In genomic region chr17:49745175-49746139, GRCh38 we compare ENCODE assay signal across 16 cellular contexts. TPM values are rescaled to one million over a fixed set of nuclear protein-coding genes. Genes with fewer than 3 reads are reported as not detected.
DNase-seq lines count a peak whose midpoint lies in the region; ATAC-seq and TF ChIP-seq lines count a peak whose summit lies in the region.
"Had no signal": no experiment of that assay in that cellular context is flagged by ENCODE, and none has a peak within 500 bp of the region (broad histone marks: within the 10 kb centered on the region; RNA-seq: fewer than 3 reads in every experiment).

No MANE protein-coding gene starts in this region.

- no peaks in the 10 kb centered on the region; the same call in 1 of the 2 replicates for H3K27me3 ChIP-seq in HCT116 (ENCODE audit: insufficient read depth, low read length)
- H3K27me3 ChIP-seq in breast epithelium = no peaks in the 10 kb centered on the region
- H3K27me3 ChIP-seq: ascending aorta had no signal

- no peaks in the 10 kb centered on the region for H3K4me1 ChIP-seq in HCT116 (ENCODE audit: control insufficient read depth in 1 of 2, insufficient read depth in 2 of 2, low read length in 2 of 2)
- peaks cover 0 to 10% of the 10 kb centered on the region in 2 donors for H3K4me1 ChIP-seq in breast epithelium
- H3K4me1 ChIP-seq: HAP-1 had no signal

- H3K27ac ChIP-seq in HCT116 (ENCODE audit: low read depth, low read length) = no peak overlapping the region
- no peak overlapping the region for H3K27ac ChIP-seq in breast epithelium

- H3K36me3 ChIP-seq in HCT116 (ENCODE audit: control insufficient read depth in 1 of 2, insufficient read depth in 2 of 2, low read length in 2 of 2) (no peaks in the 10 kb centered on the region), breast epithelium (no peaks in the 10 kb centered on the region)
- H3K36me3 ChIP-seq: ascending aorta, HAP-1 had no signal

- no peak for TF ChIP-seq RAD21 in HCT116 (IDR thresholded peaks at IDR 0.05; ENCODE audit: low read depth)

- H3K36me3 Mint-ChIP-seq in T-helper 2 cell treated with Interferon-gamma antibody and Interleukin-4, amounts not matched to agents 5 μg/mL and 100 μg/mL, for 36 hours (ENCODE audit: low read depth) = peaks cover 50% of the 10 kb centered on the region
- peaks cover 9 to 22% of the 10 kb centered on the region in 2 donors for H3K36me3 Mint-ChIP-seq in activated naive CD4-positive, alpha-beta T cell treated with anti-CD3 and anti-CD28 coated beads, Interleukin-2, amount 50 U/mL, for 72 hours
- no peaks in the 10 kb centered on the region for H3K36me3 Mint-ChIP-seq in natural killer cell

- no peak overlapping the region for H3K4me3 ChIP-seq in HCT116 (replicated peaks in 1 of 2; ENCODE audit: low read depth in 1 of 2, low read length in 2 of 2)
- no peak overlapping the region for H3K4me3 ChIP-seq in breast epithelium
- H3K4me3 ChIP-seq: ascending aorta, HAP-1 had no signal

- BruUV-seq in HCT116 (replicated peaks; lab: Mats Ljungman, UMichigan) = no TSS peak

- no peak overlapping the region for H2AFZ ChIP-seq in HCT116 (ENCODE audit: low read depth, low read length, poor library complexity, severe bottlenecking)

- POLR2A ChIA-PET in HCT116 (lab: Charles Lee) = interaction anchor here (2.3 kb wide), 1 partner anchor 19 kb away, joined by 8 read pairs; the partner anchor contains the start of gene FAM117A

- ATAC-seq in HCT116 (no peak), natural killer cell (no peak), HG03135 (IDR thresholded peaks at IDR 0.05; ENCODE audit: unreplicated experiment) (no peak)
- ATAC-seq in activated naive CD4-positive, alpha-beta T cell treated with anti-CD3 and anti-CD28 coated beads, Interleukin-2, amount 50 U/mL, for 72 hours = no peak

- H3K4me3 Mint-ChIP-seq in T-helper 2 cell treated with Interferon-gamma antibody and Interleukin-4, amounts not matched to agents 5 μg/mL and 100 μg/mL, for 36 hours = peak overlapping the region; percentile 86
- H3K4me3 Mint-ChIP-seq in natural killer cell = peak overlapping the region; percentile 81

- no peaks in the 10 kb centered on the region for H3K9me2 ChIP-seq in HCT116 (ENCODE audit: insufficient read depth)

- H3K9me3 Mint-ChIP-seq in T-helper 2 cell treated with Interferon-gamma antibody and Interleukin-4, amounts not matched to agents 5 μg/mL and 100 μg/mL, for 36 hours = peaks cover 6% of the 10 kb centered on the region
- peaks cover 0 to 5% of the 10 kb centered on the region in 2 donors for H3K9me3 Mint-ChIP-seq in activated naive CD4-positive, alpha-beta T cell treated with anti-CD3 and anti-CD28 coated beads, Interleukin-2, amount 50 U/mL, for 72 hours
- no peaks in the 10 kb centered on the region for H3K9me3 Mint-ChIP-seq in natural killer cell

- H3K9me3 ChIP-seq in HCT116 (ENCODE audit: control insufficient read depth in 1 of 2, insufficient read depth in 1 of 2, low read depth in 1 of 2, low read length in 2 of 2) (no peaks in the 10 kb centered on the region), breast epithelium (no peaks in the 10 kb centered on the region)
- H3K9me3 ChIP-seq: ascending aorta, HAP-1 had no signal

- no peak overlapping the region for H3K9ac ChIP-seq in HCT116 (ENCODE audit: low read length)

- no peak for TF ChIP-seq POLR2A in HCT116 (IDR thresholded peaks at IDR 0.05; ENCODE audit: borderline replicate concordance, extremely low read depth, insufficient read depth, insufficient read length)
- no peak for TF ChIP-seq POLR2A in breast epithelium (IDR thresholded peaks at IDR 0.05)

- no peaks in the 10 kb centered on the region for H3K27me3 Mint-ChIP-seq in T-helper 2 cell treated with Interferon-gamma antibody and Interleukin-4, amounts not matched to agents 5 μg/mL and 100 μg/mL, for 36 hours (ENCODE audit: low read depth)
- no peaks in the 10 kb centered on the region for H3K27me3 Mint-ChIP-seq in natural killer cell (ENCODE audit: low read depth in 2 of 2)

- H4K20me1 ChIP-seq in HCT116 (ENCODE audit: insufficient read depth) = no peaks in the 10 kb centered on the region

- H3K4me2 ChIP-seq in HCT116 (ENCODE audit: low read length) = no peak overlapping the region

- intact Hi-C loops in HCT116 (cut with micrococcal nuclease) = no loop called here
- intact Hi-C loops in natural killer cell (cut with micrococcal nuclease) = no loop called here
- intact Hi-C loops in breast epithelium (cut with DNase I; ENCODE audit: low total_unique reads) = loop anchor here (1.0 kb wide), 1 partner anchor 11 kb away; no protein-coding TSS in a partner anchor

- CTCF ChIA-PET in HCT116 (lab: Charles Lee) = interaction anchor here (1.1 kb wide), 1 partner anchor 253 kb away, joined by 3 read pairs; no protein-coding TSS in a partner anchor

- H3K27ac Mint-ChIP-seq in T-helper 2 cell treated with Interferon-gamma antibody and Interleukin-4, amounts not matched to agents 5 μg/mL and 100 μg/mL, for 36 hours = peak overlapping the region; percentile 84
- H3K27ac Mint-ChIP-seq in activated naive CD4-positive, alpha-beta T cell treated with anti-CD3 and anti-CD28 coated beads, Interleukin-2, amount 50 U/mL, for 72 hours = peak overlapping the region; percentile 86
- H3K27ac Mint-ChIP-seq in natural killer cell = peak overlapping the region; percentile 93 to 97

- TF ChIP-seq CTCF in HCT116 (IDR thresholded peaks at IDR 0.05 in 2 of 3, conservative IDR thresholded peaks at IDR 0.05 in 1 of 3; ENCODE audit: borderline replicate concordance in 1 of 3, insufficient read depth in 1 of 3, low read depth in 2 of 3, low read length in 2 of 3) (no peak), natural killer cell (IDR thresholded peaks at IDR 0.05) (no peak), breast epithelium (IDR thresholded peaks at IDR 0.05) (no peak)

- H3K79me2 ChIP-seq in HCT116 (ENCODE audit: insufficient read depth, low read length) = no peaks in the 10 kb centered on the region

- DNase-seq in T-helper 2 cell treated with Interferon-gamma antibody and Interleukin-4, amounts not matched to agents 5 μg/mL and 100 μg/mL, for 36 hours (ENCODE audit: low spot score) = no peak
- DNase-seq in T-helper 2 cell (no peak), HCT116 (ENCODE audit: low read depth, low spot score) (no peak), natural killer cell (no peak), KG1 (lab: John Stamatoyannopoulos, UW) (no peak), breast epithelium (ENCODE audit: low spot score in 2 of 2) (no peak)
- DNase-seq in activated naive CD4-positive, alpha-beta T cell treated with anti-CD3 and anti-CD28 coated beads, Interleukin-2, amount 50 U/mL, for 72 hours (ENCODE audit: low spot score in 2 of 2) = no peak
- DNase-seq: activated CD8-positive, alpha-beta memory T cell treated with anti-CD3 and anti-CD28 coated beads for 24 hours; NCI-H187; NCI-H524 treated with DMSO at 0.1 percent for 48 hours; nucleus accumbens; substantia nigra; T1000 had no signal

- peaks cover 83% of the 10 kb centered on the region for H3K4me1 Mint-ChIP-seq in T-helper 2 cell treated with Interferon-gamma antibody and Interleukin-4, amounts not matched to agents 5 μg/mL and 100 μg/mL, for 36 hours (ENCODE audit: low read depth)
- peaks cover 84 to 88% of the 10 kb centered on the region in 2 donors for H3K4me1 Mint-ChIP-seq in natural killer cell

- RAD21 ChIA-PET in HCT116 (lab: Charles Lee; ENCODE audit: low non-redundant PET in 1 of 2, low total read pairs in 2 of 2, uncharacterized antibody in 2 of 2, unreplicated experiment in 2 of 2) = no interaction called here

TF ChIP-seq in HCT116, 20 proteins besides CTCF, POLR2A, EP300 and RAD21:
- 0 out of 2 replicates have a peak, but pooled peaks have one; percentile 9 for TF ChIP-seq SP1 (IDR thresholded peaks at IDR 0.05; ENCODE audit: low read depth)
- TF ChIP-seq REST (IDR thresholded peaks at IDR 0.05; ENCODE audit: low read depth) = no peak
- no peak for TF ChIP-seq POLR2AphosphoS5 (IDR thresholded peaks at IDR 0.05; ENCODE audit: low read depth, low read length)
- no peak for TF ChIP-seq SIN3A (IDR thresholded peaks at IDR 0.05; ENCODE audit: low read depth)
TF ChIP-seq in HCT116: peak in this region for 1.

RNA-seq across cellular contexts. Expression of gene FAM117A, which starts 18.5 kb away (rescaled TPM):
- 12.8 TPM for total RNA-seq in HCT116 (2021; ENCODE audit: unreplicated experiment)
- polyA plus RNA-seq in HCT116 (2012) = 11.0 and 14.4 TPM in 2 replicates
- total RNA-seq in activated naive CD4-positive, alpha-beta T cell treated with anti-CD3 and anti-CD28 coated beads, Interleukin-2, amount 50 U/mL, for 72 hours = 10 to 100 TPM; 13.3 to 25.0 TPM
- 10 to 100 TPM; 55.2 to 88.4 (median 79.2) TPM for total RNA-seq in natural killer cell
- 10 to 100 TPM in 1 of 3 donors, 1 to 10 TPM in 2; 8.0 to 11.6 (median 9.8) TPM for total RNA-seq in breast epithelium

RNA-seq across cellular contexts. Expression of gene SLC35B1, which starts 37.7 kb away (rescaled TPM):
- total RNA-seq in HCT116 (2021; ENCODE audit: unreplicated experiment) (87.5 TPM), natural killer cell (100 to 1,000 TPM in 1 of 3 donors, 10 to 100 TPM in 2; 74.0 to 121 (median 90.2) TPM), breast epithelium (10 to 100 TPM; 33.0 to 44.1 (median 35.7) TPM)
- 83.4 and 88.7 TPM in 2 replicates for polyA plus RNA-seq in HCT116 (2012)
- total RNA-seq in activated naive CD4-positive, alpha-beta T cell treated with anti-CD3 and anti-CD28 coated beads, Interleukin-2, amount 50 U/mL, for 72 hours = 10 to 100 TPM; 36.2 to 44.1 TPM

RNA-seq across cellular contexts. Expression of gene KAT7, which starts 43.0 kb away (rescaled TPM):
- total RNA-seq in HCT116 (2021; ENCODE audit: unreplicated experiment) (79.5 TPM), natural killer cell (100 to 1,000 TPM; 195 to 231 (median 213) TPM), breast epithelium (10 to 100 TPM; 37.6 to 57.4 (median 47.2) TPM)
- 29.2 and 34.3 TPM in 2 replicates for polyA plus RNA-seq in HCT116 (2012)
- total RNA-seq in activated naive CD4-positive, alpha-beta T cell treated with anti-CD3 and anti-CD28 coated beads, Interleukin-2, amount 50 U/mL, for 72 hours = 100 to 1,000 TPM in 1 of 2 donors, 10 to 100 TPM in 1; 75.4 to 119 TPM
